ENCODE assay signal across 29 cellular contexts in the genomic region with DNA sequence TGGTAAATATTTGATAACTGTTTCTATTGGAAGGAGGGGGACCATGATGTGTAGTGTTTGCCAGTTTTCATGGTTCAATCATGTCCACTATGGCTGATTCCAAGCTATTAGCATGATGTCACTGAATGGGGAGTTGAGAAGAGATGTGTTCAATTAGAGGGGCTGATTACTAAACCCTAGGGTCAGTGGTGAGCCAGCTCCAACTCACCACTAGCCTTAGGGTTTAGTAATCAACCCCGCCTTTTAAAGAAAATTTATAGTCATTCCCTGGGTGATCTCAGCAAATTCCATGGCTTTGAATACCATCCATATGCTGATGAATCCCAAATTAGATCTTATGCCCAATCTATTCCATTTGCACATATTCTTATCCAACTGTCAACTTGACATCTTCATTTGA.
DNase-seq lines count a peak whose midpoint lies in the region; ATAC-seq and TF ChIP-seq lines count a peak whose summit lies in the region.
"Had no signal": no experiment of that assay in that cellular context is flagged by ENCODE, and none has a peak within 500 bp of the region (broad histone marks: within the 10 kb centered on the region; RNA-seq: fewer than 3 reads in every experiment).

No MANE protein-coding gene starts in this region.

- intact Hi-C loops in sciatic nerve (cut with DNase I), result no loop called here

- no peaks in the 10 kb centered on the region for H3K36me3 Mint-ChIP-seq in progenitor cell of endocrine pancreas (ENCODE audit: insufficient read depth)
- H3K36me3 Mint-ChIP-seq: type B pancreatic cell had no signal

- H3K27ac Mint-ChIP-seq in progenitor cell of endocrine pancreas, result no peak overlapping the region
- H3K27ac Mint-ChIP-seq: activated CD8-positive, alpha-beta T cell treated with anti-CD3 and anti-CD28 coated beads, Interleukin-2, amount 10 ng/mL, durations not matched to agents 7 days and 5 days; type B pancreatic cell had no signal

- H3K27me3 Mint-ChIP-seq in progenitor cell of endocrine pancreas, result no peaks in the 10 kb centered on the region
- H3K27me3 Mint-ChIP-seq: type B pancreatic cell had no signal

- no peaks in the 10 kb centered on the region for H3K9me3 Mint-ChIP-seq in progenitor cell of endocrine pancreas (ENCODE audit: low read depth)
- H3K9me3 Mint-ChIP-seq: type B pancreatic cell had no signal

- TF ChIP-seq CTCF in AG10803 (conservative IDR thresholded peaks at IDR 0.05; ENCODE audit: low read length), result no peak
- no peak for TF ChIP-seq CTCF in progenitor cell of endocrine pancreas (IDR thresholded peaks at IDR 0.05; ENCODE audit: unreplicated experiment)

- no peak overlapping the region for H3K4me3 ChIP-seq in AG10803 (ENCODE audit: low read length)
- H3K4me3 ChIP-seq: A549, BLaER1, HAP-1, lung, PC-9, sigmoid colon, SJSA1 had no signal

- peaks cover 4% of the 10 kb centered on the region for H3K4me1 Mint-ChIP-seq in progenitor cell of endocrine pancreas (ENCODE audit: low read depth)

- no peak for ATAC-seq in sciatic nerve
- ATAC-seq: A549; activated CD8-positive, alpha-beta T cell treated with anti-CD3 and anti-CD28 coated beads, Interleukin-2, amount 10 ng/mL, durations not matched to agents 7 days and 5 days; esophagus mucosa had no signal

- no peak overlapping the region for H3K4me3 Mint-ChIP-seq in progenitor cell of endocrine pancreas (ENCODE audit: low read depth)
- H3K4me3 Mint-ChIP-seq: activated CD8-positive, alpha-beta T cell treated with anti-CD3 and anti-CD28 coated beads, Interleukin-2, amount 10 ng/mL, durations not matched to agents 7 days and 5 days; type B pancreatic cell had no signal

- peak; percentile 81 for DNase-seq in AG10803 (ENCODE audit: low read depth)
- peak; percentile 90 for DNase-seq in HCEC 1CT
- DNase-seq in RPMI7951 (ENCODE audit: low read depth), result peak; percentile 64
- DNase-seq in fibroblast of peridontal ligament (ENCODE audit: extremely low read depth), result peak; percentile 85
- no peak for DNase-seq in NCI-H526 (lab: John Stamatoyannopoulos, UW)
- DNase-seq in progenitor cell of endocrine pancreas (ENCODE audit: low spot score, unreplicated experiment), result no peak
- no peak for DNase-seq in sciatic nerve (ENCODE audit: low spot score)
- DNase-seq in DMS 273 treated with DMSO at 0.1 percent for 48 hours (lab: John Stamatoyannopoulos, UW), result no peak
- DNase-seq: activated CD4-positive, alpha-beta T cell treated with anti-CD3 and anti-CD28 coated beads for 1 hour; activated CD8-positive, alpha-beta T cell treated with anti-CD3 and anti-CD28 coated beads, Interleukin-2, amount 10 ng/mL, durations not matched to agents 7 days and 5 days; activated gamma-delta T cell; activated T-cell treated with anti-CD3 and anti-CD28 coated beads for 4 hours; brain microvascular endothelial cell; effector memory CD4-positive, alpha-beta T cell; kidney; NCI-H1105; NCI-H2029 treated with DMSO at 0.1 percent for 48 hours; NCI-H446; PC-9; posterior cingulate gyrus; sigmoid colon; stimulated activated CD4-positive, alpha-beta T cell treated with anti-CD3 and anti-CD28 coated beads, Interleukin-15, amount 100 ng/mL, for 24 hours had no signal

Comparison
In these comparisons a context has a peak if more than half of its experiments do, and no peak if none do; other contexts are left out.
1. DNase-seq: peak in AG10803 (single experiment), HCEC 1CT (single experiment), RPMI7951 (single experiment) and fibroblast of peridontal ligament (single experiment); none in NCI-H526 (0 of 2), progenitor cell of endocrine pancreas (single experiment), sciatic nerve (single experiment) and DMS 273 treated with DMSO at 0.1 percent for 48 hours (single experiment).